Comparison of ENCODE assay signal across 2 cellular contexts in genomic region chr16:74423721-74424120, GRCh38. TPM values are rescaled to one million over a fixed set of nuclear protein-coding genes. Genes with fewer than 3 reads are reported as not detected.
"Had no signal": no experiment of that assay in that cellular context is flagged by ENCODE, and none has a peak within 500 bp of the region (broad histone marks: within the 10 kb centered on the region; RNA-seq: fewer than 3 reads in every experiment).

No MANE protein-coding gene starts in this region.

RNA-seq across cellular contexts. Expression of gene NPIPB15, which starts 47.6 kb away (rescaled TPM):
- total RNA-seq: activated CD8-positive, alpha-beta memory T cell treated with anti-CD3 and anti-CD28 coated beads for 36 hours; activated CD8-positive, alpha-beta memory T cell treated with anti-CD3 and anti-CD28 coated beads, Interleukin-2, amount 10 ng/mL, durations not matched to agents 7 days and 5 days had no signal
